In the genomic region with DNA sequence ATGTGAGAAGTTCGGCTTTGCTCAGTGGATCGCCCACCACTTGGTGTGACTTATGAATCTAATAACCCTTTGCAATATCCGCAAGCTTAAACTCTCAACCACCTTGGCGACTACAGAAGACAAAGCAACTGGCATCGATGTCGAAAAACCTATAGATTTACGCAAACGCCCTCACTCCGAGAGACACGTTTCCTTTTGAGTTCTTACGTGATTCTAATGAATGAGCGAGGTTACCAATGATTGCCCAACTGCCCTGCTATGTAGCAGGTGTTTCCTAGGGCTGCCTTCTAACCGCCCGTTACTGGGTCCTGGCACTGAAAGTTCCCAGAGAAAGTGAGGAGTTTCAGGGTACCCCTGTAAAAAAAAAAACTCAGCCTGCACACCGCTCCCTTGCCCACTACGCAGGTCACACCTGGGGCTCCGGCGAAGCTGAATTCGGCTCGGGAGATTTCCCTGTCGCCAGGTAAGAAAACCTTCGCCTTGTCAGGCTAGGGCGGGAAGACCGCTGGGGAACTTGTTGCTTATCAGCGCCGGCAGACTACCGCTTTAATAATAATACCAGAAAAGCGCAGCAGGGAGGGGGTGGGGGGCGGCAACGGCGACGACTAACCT, we compare ENCODE assay signal across 12 cellular contexts. TPM values are rescaled to one million over a fixed set of nuclear protein-coding genes. Genes with fewer than 3 reads are reported as not detected.
DNase-seq lines count a peak whose midpoint lies in the region; ATAC-seq, FAIRE-seq and TF ChIP-seq lines count a peak whose summit lies in the region.
"Had no signal": no experiment of that assay in that cellular context is flagged by ENCODE, and none has a peak within 500 bp of the region (broad histone marks: within the 10 kb centered on the region; RNA-seq: fewer than 3 reads in every experiment).

No MANE protein-coding gene starts in this region.

- H3K27me3 ChIP-seq in cardiac muscle cell: peaks cover 100% of the 10 kb centered on the region
- peaks cover 23 to 83% (median 57%) of the 10 kb centered on the region in 9 donors for H3K27me3 ChIP-seq in heart left ventricle
- peaks cover 8 to 12% of the 10 kb centered on the region in 2 experiments for H3K27me3 ChIP-seq in GM12878 (replicated peaks in 1 of 2; ENCODE audit: control insufficient read depth in 2 of 2, insufficient read depth in 2 of 2, low read length in 1 of 2)
- peaks cover 3 to 35% (median 7%) of the 10 kb centered on the region in 4 donors for H3K27me3 ChIP-seq in pancreas
- H3K27me3 ChIP-seq in sigmoid colon: peaks cover 41 to 82% (median 64%) of the 10 kb centered on the region in 3 donors

- H2AFZ ChIP-seq in GM12878 (ENCODE audit: control insufficient read depth, low read depth, low read length): no peak overlapping the region

- TF ChIP-seq EP300 in GM12878 (IDR thresholded peaks at IDR 0.05; ENCODE audit: borderline replicate concordance in 1 of 2, control insufficient read depth in 1 of 2, low read depth in 2 of 2, low read length in 2 of 2) (no peak), sigmoid colon (IDR thresholded peaks at IDR 0.05) (no peak)

- SMC1A ChIA-PET in GM12878 (lab: Charles Lee; ENCODE audit: uncharacterized antibody, unreplicated experiment): no interaction called here

- H4K20me1 ChIP-seq in GM12878 (ENCODE audit: control insufficient read depth, insufficient read depth): no peaks in the 10 kb centered on the region

- POLR2A ChIA-PET in GM12878 (lab: Charles Lee): no interaction called here

- BruUV-seq in GM12878 (replicated peaks; lab: Mats Ljungman, UMichigan): no TSS peak

- H3K27ac ChIP-seq in cardiac muscle cell (no peak overlapping the region), heart left ventricle (no peak overlapping the region), GM12878 (ENCODE audit: control insufficient read depth, insufficient read depth) (no peak overlapping the region), pancreas (no peak overlapping the region), sigmoid colon (no peak overlapping the region)
- H3K27ac ChIP-seq: neutrophil had no signal

- CTCF ChIA-PET in GM12878 (lab: Yijun Ruan, JAX): interaction anchor here (1.7 kb wide), 1 partner anchor 23 kb away, joined by 5 read pairs; no protein-coding TSS in a partner anchor

- RAD21 ChIA-PET in GM12878 (lab: Charles Lee; ENCODE audit: unreplicated experiment): no interaction called here

- TF ChIP-seq CTCF in cardiac muscle cell (IDR thresholded peaks at IDR 0.05; ENCODE audit: low read depth, low read length): no peak
- TF ChIP-seq CTCF in heart left ventricle (IDR thresholded peaks at IDR 0.05): no peak
- no peak for TF ChIP-seq CTCF in GM12878 (IDR thresholded peaks at IDR 0.05 in 2 of 3, conservative IDR thresholded peaks at IDR 0.05 in 1 of 3; ENCODE audit: control insufficient read depth in 2 of 3, extremely low read depth in 1 of 3, insufficient read depth in 1 of 3, low read depth in 3 of 3, low read length in 3 of 3)
- no peak for TF ChIP-seq CTCF in pancreas (IDR thresholded peaks at IDR 0.05)
- no peak for TF ChIP-seq CTCF in sigmoid colon (IDR thresholded peaks at IDR 0.05)

- no peaks in the 10 kb centered on the region for H3K79me2 ChIP-seq in GM12878 (ENCODE audit: control insufficient read depth, insufficient read depth, low read length)

- no peak for TF ChIP-seq POLR2A in heart left ventricle (IDR thresholded peaks at IDR 0.05)
- no peak for TF ChIP-seq POLR2A in GM12878 (IDR thresholded peaks at IDR 0.05; ENCODE audit: low read depth, low read length)
- TF ChIP-seq POLR2A in sigmoid colon (IDR thresholded peaks at IDR 0.05): no peak

- DNase-seq in cardiac muscle cell (ENCODE audit: low read depth in 1 of 2, low spot score in 1 of 2) (no peak), heart left ventricle (no peak), GM12878 (ENCODE audit: low read depth, low spot score) (no peak), iPS-NIHi7 (ENCODE audit: extremely low spot score) (peak; percentile 16), pancreas (no peak), sigmoid colon (no peak), AG08396 (ENCODE audit: low spot score) (no peak), SHP77 treated with DMSO at 0.1 percent for 48 hours (lab: John Stamatoyannopoulos, UW) (no peak)
- DNase-seq: activated CD4-positive, alpha-beta T cell treated with anti-CD3 and anti-CD28 coated beads, Interleukin-2, amount 50 U/mL, for 4 hours; CD4-positive, CD25-positive, alpha-beta regulatory T cell; NCI-H1694 had no signal

- FAIRE-seq in GM12878 (lab: Jason Lieb, UNC) (no peak), pancreas (lab: Jason Lieb, UNC) (no peak)

- no peak overlapping the region for H3K9ac ChIP-seq in GM12878 (ENCODE audit: control insufficient read depth, insufficient read depth, low read length)

- H3K4me2 ChIP-seq in GM12878 (ENCODE audit: control insufficient read depth, insufficient read depth): no peak overlapping the region

- H3K9me3 ChIP-seq in cardiac muscle cell (ENCODE audit: low read depth): no peaks in the 10 kb centered on the region
- no peaks in the 10 kb centered on the region for H3K9me3 ChIP-seq in heart left ventricle
- H3K9me3 ChIP-seq in GM12878 (replicated peaks; ENCODE audit: control insufficient read depth, insufficient read depth, low read length): no peaks in the 10 kb centered on the region; the same call in 2 of the 3 replicates
- H3K9me3 ChIP-seq in pancreas: no peaks in the 10 kb centered on the region
- no peaks in the 10 kb centered on the region for H3K9me3 ChIP-seq in sigmoid colon

- H3K4me1 ChIP-seq in cardiac muscle cell (ENCODE audit: low read depth) (peaks cover 4% of the 10 kb centered on the region), heart left ventricle (peaks cover 0 to 34% (median 5%) of the 10 kb centered on the region in 12 donors), GM12878 (ENCODE audit: control insufficient read depth, insufficient read depth, low read length) (no peaks in the 10 kb centered on the region), pancreas (peaks cover 0 to 14% (median 0%) of the 10 kb centered on the region in 3 donors), sigmoid colon (peaks cover 0 to 39% (median 34%) of the 10 kb centered on the region in 4 donors)

- H3K36me3 ChIP-seq in cardiac muscle cell (no peaks in the 10 kb centered on the region), heart left ventricle (no peaks in the 10 kb centered on the region), GM12878 (ENCODE audit: control insufficient read depth in 2 of 2, insufficient read depth in 2 of 2, low read length in 1 of 2) (no peaks in the 10 kb centered on the region), pancreas (no peaks in the 10 kb centered on the region), sigmoid colon (no peaks in the 10 kb centered on the region)
- H3K36me3 ChIP-seq: neutrophil had no signal

- intact Hi-C loops in heart left ventricle (cut with DNase I): no loop called here
- intact Hi-C loops in GM12878 (cut with micrococcal nuclease; ENCODE audit: unreplicated experiment): loop anchor here (5.0 kb wide), 1 partner anchor 116 kb away; no protein-coding TSS in a partner anchor
- intact Hi-C loops in pancreas (cut with DNase I): no loop called here
- intact Hi-C loops in sigmoid colon (cut with DNase I): no loop called here

- ATAC-seq in heart left ventricle: no peak
- no peak for ATAC-seq in GM12878
- no peak for ATAC-seq in pancreas

- WGBS in heart left ventricle, 4 donors: 4 to 5% (median 5%) methylated on average over 29 to 32 of the region's 32 CpGs
- WGBS in GM12878 (ENCODE audit: insufficient coverage, insufficient replicate concordance, low lambda C conversion rate, missing lambda C conversion rate): 43% methylated on average over 32 of the region's 32 CpGs
- 4 to 8% methylated on average over 32 of the region's 32 CpGs for WGBS in pancreas, 2 donors
- WGBS in sigmoid colon, 2 donors: 6 to 11% methylated on average over 32 of the region's 32 CpGs

- TF ChIP-seq RAD21 in GM12878 (IDR thresholded peaks at IDR 0.05; ENCODE audit: insufficient read depth, low read depth, low read length): no peak

- in situ Hi-C loops in GM12878 (cut with MboI): no loop called here

- H3K4me3 ChIP-seq in cardiac muscle cell: peak overlapping the region; percentile 39
- peak overlapping the region in 3 of 12 donors; percentile 13 to 51 (median 47) for H3K4me3 ChIP-seq in heart left ventricle
- no peak overlapping the region for H3K4me3 ChIP-seq in GM12878
- peak overlapping the region in 2 of 4 donors; percentile 26 to 48 for H3K4me3 ChIP-seq in pancreas
- peak overlapping the region in 1 of 4 donors; percentile 46 for H3K4me3 ChIP-seq in sigmoid colon

TF ChIP-seq in GM12878, 131 proteins besides CTCF, POLR2A, EP300 and RAD21:
- peak; percentile 28 for TF ChIP-seq SUZ12 (IDR thresholded peaks at IDR 0.05; ENCODE audit: unreplicated experiment)
- TF ChIP-seq ESRRA (IDR thresholded peaks at IDR 0.05; ENCODE audit: low read length): no peak

RNA-seq across cellular contexts. Expression of gene BDNF, which starts 21.4 kb away (rescaled TPM):
- total RNA-seq in cardiac muscle cell: 0.36 and 0.70 TPM in 2 replicates
- polyA plus RNA-seq in cardiac muscle cell: 0.37 and 0.44 TPM in 2 replicates
- 1 to 10 TPM; 2.1 to 8.5 (median 3.8) TPM for total RNA-seq in heart left ventricle
- 1 to 10 TPM in 1 of 2 donors, under 1 TPM in 1; 0.93 to 3.1 TPM for polyA plus RNA-seq in heart left ventricle
- total RNA-seq in GM12878 (2013; cell fraction: nucleolus; rRNA removed): 0.15 and 0.23 TPM in 2 replicates
- total RNA-seq in GM12878 (2014; rRNA removed): 0.06 TPM in 1 of 2 replicates, not detected in the other
- total RNA-seq in GM12878 (2014; rRNA removed; fragmentation: Illumina TruSeq; extraction: Trizol): 0.04 TPM in 1 of 2 replicates, not detected in the other
- 0.05 and 0.08 TPM in 2 replicates for total RNA-seq in GM12878 (2021)
- polyA plus RNA-seq in GM12878 (2011; ENCODE audit: low read depth): not detected
- polyA plus RNA-seq in GM12878 (2011; rRNA removed): 0.14 and 0.15 TPM in 2 replicates
- 0.04 and 0.07 TPM in 2 replicates for polyA plus RNA-seq in GM12878 (2011; cell fraction: cytosol; rRNA removed)
- polyA plus RNA-seq in GM12878 (2011; cell fraction: nucleus; rRNA removed): 0.06 and 0.13 TPM in 2 replicates
- 0.07 TPM in 1 of 2 replicates, not detected in the other for polyA plus RNA-seq in GM12878 (2012)
- polyA plus RNA-seq in GM12878 (2014; fragmentation: Illumina TruSeq; extraction: Trizol): 0.05 TPM in 1 of 2 replicates, not detected in the other
- polyA plus RNA-seq in GM12878 (2014; fragmentation: Nextera tagmentation; extraction: Ambion mirVana): under 1 TPM; 0.02 to 0.03 TPM
- polyA plus RNA-seq in GM12878 (2014; rRNA removed): 0.05 TPM in 1 of 2 replicates, not detected in the other
- polyA plus RNA-seq in GM12878 (2016; fragmentation: Nextera tagmentation; extraction: Ambion mirVana): under 1 TPM; 0.07 to 0.24 TPM
- 0.10 TPM in 1 of 2 replicates, not detected in the other for polyA minus RNA-seq in GM12878 (2011; rRNA and poly(A)+ RNA removed)
- not detected in 2 replicates for polyA minus RNA-seq in GM12878 (2011; cell fraction: cytosol; rRNA and poly(A)+ RNA removed)
- polyA minus RNA-seq in GM12878 (2011; cell fraction: nucleus; rRNA and poly(A)+ RNA removed): 0.10 and 0.12 TPM in 2 replicates
- total RNA-seq in pancreas: under 1 TPM; 0.04 to 0.09 (median 0.07) TPM
- polyA plus RNA-seq in pancreas: under 1 TPM; 0.12 to 0.15 TPM
- total RNA-seq in sigmoid colon: 1 to 10 TPM in 2 of 4 donors, under 1 TPM in 2; 0.36 to 1.1 (median 0.79) TPM
- under 1 TPM in 1 of 3 donors, not detected in 2; 0.10 TPM for polyA plus RNA-seq in sigmoid colon
- total RNA-seq: CD4-positive, CD25-positive, alpha-beta regulatory T cell had no signal
- polyA plus RNA-seq: CD4-positive, CD25-positive, alpha-beta regulatory T cell had no signal
